In the genomic region with DNA sequence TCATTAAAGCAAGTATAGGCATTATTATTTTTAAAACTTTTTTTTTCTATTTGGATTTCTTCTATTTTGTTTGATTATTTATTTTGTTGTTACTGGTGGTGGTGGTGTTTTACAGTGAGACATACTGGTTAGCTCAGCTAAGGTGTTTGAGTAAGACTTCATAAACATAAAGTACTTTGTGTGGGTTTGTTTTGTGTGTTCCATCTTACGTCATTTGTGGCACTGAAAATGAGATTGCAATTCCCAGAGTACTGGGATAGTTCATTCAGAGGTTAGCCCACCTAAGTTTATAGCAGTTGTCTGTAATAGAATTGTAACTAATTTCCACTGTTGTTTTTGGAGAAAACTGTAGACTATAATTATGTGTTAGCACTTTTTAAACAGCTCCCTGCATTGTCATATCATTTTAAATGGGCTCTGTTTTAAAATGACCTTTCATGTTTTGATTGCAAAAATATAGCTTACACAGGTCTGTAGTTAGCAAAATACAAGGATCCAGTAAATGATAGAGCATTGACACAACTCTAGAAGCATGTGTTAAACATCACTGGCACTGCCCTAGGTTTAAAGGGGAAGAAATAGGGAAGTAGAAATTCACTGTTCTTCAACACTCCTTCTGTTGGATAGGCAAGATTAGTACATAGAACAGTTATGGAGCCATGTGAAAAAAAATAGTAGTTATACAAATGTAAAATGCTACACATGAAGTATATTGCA, we compare ENCODE assay signal across 8 cellular contexts.
DNase-seq lines count a peak whose midpoint lies in the region; TF ChIP-seq lines count a peak whose summit lies in the region.

No MANE protein-coding gene starts in this region.

- TF ChIP-seq CTCF in fibroblast of villous mesenchyme (IDR thresholded peaks at IDR 0.05; ENCODE audit: insufficient read depth, low read depth, low read length) = no peak
- no peak for TF ChIP-seq CTCF in parathyroid adenoma (IDR thresholded peaks at IDR 0.05)

- peaks cover 5% of the 10 kb centered on the region for H3K4me1 ChIP-seq in parathyroid adenoma

- H3K4me3 ChIP-seq in fibroblast of villous mesenchyme (ENCODE audit: low read depth, low read length) = no peak overlapping the region
- no peak overlapping the region for H3K4me3 ChIP-seq in parathyroid adenoma (ENCODE audit: low read depth, low read length)

- H3K27ac ChIP-seq in parathyroid adenoma = peak overlapping the region; percentile 42

- H3K9ac ChIP-seq in parathyroid adenoma = no peak overlapping the region

- no peaks in the 10 kb centered on the region for H3K36me3 Mint-ChIP-seq in activated T-cell treated with anti-CD3 and anti-CD28 coated beads, Interleukin-2, amount 50 U/mL, for 24 hours (ENCODE audit: low read depth)

- H3K4me2 ChIP-seq in parathyroid adenoma (ENCODE audit: low read length) = no peak overlapping the region

- DNase-seq in CD1c-positive myeloid dendritic cell (ENCODE audit: extremely low spot score) (peak; percentile 17), SKM-1 (lab: John Stamatoyannopoulos, UW; ENCODE audit: unreplicated experiment) (peak; percentile 31), fibroblast of villous mesenchyme (ENCODE audit: low read depth) (peak; percentile 37), islet precursor cell (no peak), HEK293T (ENCODE audit: extremely low spot score) (no peak)
- DNase-seq in activated CD4-positive, alpha-beta T cell treated with anti-CD3 and anti-CD28 coated beads, Interleukin-2, amount 50 U/mL, for 1 hour = no peak
- no peak for DNase-seq in activated T-cell treated with anti-CD3 and anti-CD28 coated beads, Interleukin-2, amount 50 U/mL, for 24 hours

- H3K9me3 ChIP-seq in parathyroid adenoma (ENCODE audit: control insufficient read depth, low read length) = no peaks in the 10 kb centered on the region

- H3K27me3 ChIP-seq in parathyroid adenoma (ENCODE audit: control insufficient read depth, insufficient read depth, low read length) = no peaks in the 10 kb centered on the region

- no peak overlapping the region for H3K27ac Mint-ChIP-seq in activated T-cell treated with anti-CD3 and anti-CD28 coated beads, Interleukin-2, amount 50 U/mL, for 24 hours

- peaks cover 15% of the 10 kb centered on the region for H3K27me3 Mint-ChIP-seq in activated T-cell treated with anti-CD3 and anti-CD28 coated beads, Interleukin-2, amount 50 U/mL, for 24 hours

- no peak overlapping the region for H2AFZ ChIP-seq in parathyroid adenoma

- H3K9me3 Mint-ChIP-seq in activated T-cell treated with anti-CD3 and anti-CD28 coated beads, Interleukin-2, amount 50 U/mL, for 24 hours = no peaks in the 10 kb centered on the region

- H3K79me2 ChIP-seq in parathyroid adenoma = peaks cover 25% of the 10 kb centered on the region

- CTCF ChIA-PET in HEK293T (lab: Yijun Ruan, JAX) = interaction anchor here (2.3 kb wide), 1 partner anchor 17 kb away, joined by 9 read pairs; no protein-coding TSS in a partner anchor

- POLR2A ChIA-PET in HEK293T (lab: Yijun Ruan, JAX) = interaction anchor here (1.1 kb wide), 1 partner anchor 103 kb away, joined by 3 read pairs; no protein-coding TSS in a partner anchor

- H3K36me3 ChIP-seq in parathyroid adenoma (ENCODE audit: control insufficient read depth, insufficient read depth, low read length) = no peaks in the 10 kb centered on the region

- no peak overlapping the region for H3K4me3 Mint-ChIP-seq in activated T-cell treated with anti-CD3 and anti-CD28 coated beads, Interleukin-2, amount 50 U/mL, for 24 hours

- peaks cover 24% of the 10 kb centered on the region for H3K4me1 Mint-ChIP-seq in activated T-cell treated with anti-CD3 and anti-CD28 coated beads, Interleukin-2, amount 50 U/mL, for 24 hours (ENCODE audit: low read depth)

TF ChIP-seq in HEK293T, 16 proteins besides CTCF, POLR2A, EP300 and RAD21:
- TF ChIP-seq FOXM1 (IDR thresholded peaks at IDR 0.05; ENCODE audit: borderline replicate concordance) = no peak
- TF ChIP-seq, protein P1, sequence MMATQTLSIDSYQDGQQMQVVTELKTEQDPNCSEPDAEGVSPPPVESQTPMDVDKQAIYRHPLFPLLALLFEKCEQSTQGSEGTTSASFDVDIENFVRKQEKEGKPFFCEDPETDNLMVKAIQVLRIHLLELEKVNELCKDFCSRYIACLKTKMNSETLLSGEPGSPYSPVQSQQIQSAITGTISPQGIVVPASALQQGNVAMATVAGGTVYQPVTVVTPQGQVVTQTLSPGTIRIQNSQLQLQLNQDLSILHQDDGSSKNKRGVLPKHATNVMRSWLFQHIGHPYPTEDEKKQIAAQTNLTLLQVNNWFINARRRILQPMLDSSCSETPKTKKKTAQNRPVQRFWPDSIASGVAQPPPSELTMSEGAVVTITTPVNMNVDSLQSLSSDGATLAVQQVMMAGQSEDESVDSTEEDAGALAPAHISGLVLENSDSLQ (IDR thresholded peaks at IDR 0.05) = no peak

Comparison
In these comparisons a context has a peak if more than half of its experiments do, and no peak if none do; other contexts are left out.
1. DNase-seq: peak in CD1c-positive myeloid dendritic cell (single experiment), SKM-1 (single experiment) and fibroblast of villous mesenchyme (single experiment); none in islet precursor cell (single experiment), activated CD4-positive, alpha-beta T cell treated with anti-CD3 and anti-CD28 coated beads, Interleukin-2, amount 50 U/mL, for 1 hour (single experiment), HEK293T (single experiment) and activated T-cell treated with anti-CD3 and anti-CD28 coated beads, Interleukin-2, amount 50 U/mL, for 24 hours (single experiment).